Comparison of ENCODE assay signal across 19 cellular contexts in the genomic region with DNA sequence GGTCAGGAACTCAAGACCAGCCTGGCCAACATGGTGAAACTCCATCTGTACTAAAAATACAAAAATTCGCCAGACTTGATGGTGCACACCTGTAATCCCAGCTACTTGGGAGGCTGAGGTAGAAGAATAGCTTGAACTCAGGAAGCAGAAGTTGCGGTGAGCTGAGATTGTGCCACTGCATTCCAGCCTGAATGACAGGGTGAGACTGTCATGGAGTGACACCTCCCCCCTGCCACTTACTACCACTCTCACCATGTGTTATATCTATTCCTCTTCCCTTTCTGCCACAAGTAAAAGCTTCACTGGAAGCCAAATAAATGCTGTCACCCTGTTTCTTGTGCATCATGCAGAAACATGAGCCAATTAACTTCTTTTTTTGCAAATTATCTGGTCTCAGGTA. TPM values are rescaled to one million over a fixed set of nuclear protein-coding genes. Genes with fewer than 3 reads are reported as not detected.
DNase-seq lines count a peak whose midpoint lies in the region; ATAC-seq and TF ChIP-seq lines count a peak whose summit lies in the region.
"Had no signal": no experiment of that assay in that cellular context is flagged by ENCODE, and none has a peak within 500 bp of the region (broad histone marks: within the 10 kb centered on the region; RNA-seq: fewer than 3 reads in every experiment).

No MANE protein-coding gene starts in this region.

- H3K4me1 Mint-ChIP-seq in CD14-positive monocyte: peaks cover 50% of the 10 kb centered on the region
- H3K4me1 Mint-ChIP-seq in activated naive CD4-positive, alpha-beta T cell treated with anti-CD3 and anti-CD28 coated beads, Interleukin-2, amount 10 ng/mL, durations not matched to agents 7 days and 5 days: peaks cover 4% of the 10 kb centered on the region

- H3K27me3 Mint-ChIP-seq in CD14-positive monocyte (ENCODE audit: low read depth in 3 of 3): peaks cover 0 to 1% (median 0%) of the 10 kb centered on the region in 3 donors
- H3K27me3 Mint-ChIP-seq in activated naive CD4-positive, alpha-beta T cell treated with anti-CD3 and anti-CD28 coated beads, Interleukin-2, amount 10 ng/mL, durations not matched to agents 7 days and 5 days: peaks cover 24% of the 10 kb centered on the region

- H3K4me3 Mint-ChIP-seq in CD14-positive monocyte: peak overlapping the region in 1 of 2 donors; percentile 46
- no peak overlapping the region for H3K4me3 Mint-ChIP-seq in activated naive CD4-positive, alpha-beta T cell treated with anti-CD3 and anti-CD28 coated beads, Interleukin-2, amount 10 ng/mL, durations not matched to agents 7 days and 5 days
- H3K4me3 Mint-ChIP-seq: CD4-positive, alpha-beta memory T cell had no signal

- DNase-seq in CD14-positive monocyte (ENCODE audit: low spot score): peak; percentile 79
- DNase-seq in HL-60 (ENCODE audit: low read depth in 1 of 2, low spot score in 1 of 2): peak; percentile 71 to 95
- DNase-seq in NOMO-1 treated with dmso at 0.1 percent for 144 hours (lab: John Stamatoyannopoulos, UW; ENCODE audit: unreplicated experiment): peak; percentile 54
- DNase-seq in activated naive CD4-positive, alpha-beta T cell treated with anti-CD3 and anti-CD28 coated beads, Interleukin-2, amount 10 ng/mL, durations not matched to agents 7 days and 5 days: no peak
- DNase-seq in GOT3 (lab: John Stamatoyannopoulos, UW): no peak
- no peak for DNase-seq in uterus
- DNase-seq: CD4-positive, alpha-beta memory T cell; IMR-90; NCI-H1092 treated with DMSO at 0.1 percent for 48 hours; NCI-H1694; NCI-H69; NK-92 treated with Interleukin-12 subunit alpha and Interleukin-12 subunit beta, amount 100 ng/mL, for 24 hours; Right ventricle myocardium superior had no signal

- TF ChIP-seq CTCF in CD14-positive monocyte (IDR thresholded peaks at IDR 0.05) (no peak), HL-60 (IDR thresholded peaks at IDR 0.05; ENCODE audit: insufficient read depth, low read length) (no peak), uterus (IDR thresholded peaks at IDR 0.05) (no peak)

- H3K27ac ChIP-seq in HL-60 (replicated peaks) (peak overlapping the region; percentile 79), uterus (no peak overlapping the region)
- H3K27ac ChIP-seq: A549 had no signal

- no peaks in the 10 kb centered on the region for H3K4me1 ChIP-seq in uterus
- H3K4me1 ChIP-seq: A549 had no signal

- H3K27me3 ChIP-seq in HL-60 (ENCODE audit: insufficient read depth, poor library complexity, severe bottlenecking) (no peaks in the 10 kb centered on the region), uterus (no peaks in the 10 kb centered on the region)

- no peaks in the 10 kb centered on the region for H3K36me3 ChIP-seq in uterus

- H3K27ac Mint-ChIP-seq in CD14-positive monocyte: peak overlapping the region; percentile 89 to 98 (median 95)
- no peak overlapping the region for H3K27ac Mint-ChIP-seq in activated naive CD4-positive, alpha-beta T cell treated with anti-CD3 and anti-CD28 coated beads, Interleukin-2, amount 10 ng/mL, durations not matched to agents 7 days and 5 days

- H3K4me3 ChIP-seq in HL-60 (replicated peaks; ENCODE audit: insufficient read depth, low read length) (no peak overlapping the region), uterus (no peak overlapping the region)
- H3K4me3 ChIP-seq: A549 had no signal

- ATAC-seq in esophagus mucosa: peak; percentile 40
- ATAC-seq in HG03457 (IDR thresholded peaks at IDR 0.05; ENCODE audit: unreplicated experiment): no peak
- ATAC-seq: A549, Panc1 had no signal

- intact Hi-C loops in CD14-positive monocyte (cut with micrococcal nuclease): no loop called here
- intact Hi-C loops in uterus (cut with DNase I; ENCODE audit: low total_unique reads): no loop called here

- peaks cover 2 to 16% (median 7%) of the 10 kb centered on the region in 7 donors for H3K9me3 Mint-ChIP-seq in CD14-positive monocyte
- H3K9me3 Mint-ChIP-seq in activated naive CD4-positive, alpha-beta T cell treated with anti-CD3 and anti-CD28 coated beads, Interleukin-2, amount 10 ng/mL, durations not matched to agents 7 days and 5 days: no peaks in the 10 kb centered on the region

- no peak for TF ChIP-seq POLR2A in uterus (IDR thresholded peaks at IDR 0.05)

- H3K9me3 ChIP-seq in uterus: no peaks in the 10 kb centered on the region
- H3K9me3 ChIP-seq: A549 had no signal

- CTCF ChIA-PET in activated naive CD4-positive, alpha-beta T cell treated with anti-CD3 and anti-CD28 coated beads, Interleukin-2, amount 10 ng/mL, durations not matched to agents 7 days and 5 days (lab: Charles Lee): interaction anchor here (2.2 kb wide), 1 partner anchor 10 kb away, joined by 14 read pairs; no protein-coding TSS in a partner anchor

- H3K36me3 Mint-ChIP-seq in CD14-positive monocyte: peaks cover 0 to 8% of the 10 kb centered on the region in 2 donors
- H3K36me3 Mint-ChIP-seq in activated naive CD4-positive, alpha-beta T cell treated with anti-CD3 and anti-CD28 coated beads, Interleukin-2, amount 10 ng/mL, durations not matched to agents 7 days and 5 days: no peaks in the 10 kb centered on the region
- H3K36me3 Mint-ChIP-seq: CD4-positive, alpha-beta memory T cell had no signal

RNA-seq across cellular contexts. Expression of a gene that starts 10.6 kb away (rescaled TPM):
- 10 to 100 TPM; 23.1 to 27.5 TPM for polyA plus RNA-seq in CD14-positive monocyte
- total RNA-seq in esophagus mucosa (0.24 TPM), uterus (under 1 TPM in 2 of 4 donors, not detected in 2; 0.26 to 0.61 TPM)
- total RNA-seq: H4, HT-29, IMR-90 had no signal
- polyA plus RNA-seq: A549; CD4-positive, alpha-beta memory T cell; IMR-90 had no signal

RNA-seq across cellular contexts. Expression of a gene that starts 50.6 kb away (rescaled TPM):
- not detected for polyA plus RNA-seq in CD14-positive monocyte
- total RNA-seq in esophagus mucosa: 71.9 TPM
- 1 to 10 TPM in 1 of 4 donors, under 1 TPM in 2, not detected in 1; 0.49 to 1.8 (median 0.51) TPM for total RNA-seq in uterus
- total RNA-seq: CD4-positive, alpha-beta memory T cell; H4; IMR-90; Right ventricle myocardium superior had no signal
- polyA plus RNA-seq: CD4-positive, alpha-beta memory T cell; IMR-90 had no signal

Comparison
In these comparisons a context has a peak if more than half of its experiments do, and no peak if none do; other contexts are left out.
1. DNase-seq: peak in CD14-positive monocyte (single experiment), HL-60 (2 of 2) and NOMO-1 treated with dmso at 0.1 percent for 144 hours (single experiment); none in activated naive CD4-positive, alpha-beta T cell treated with anti-CD3 and anti-CD28 coated beads, Interleukin-2, amount 10 ng/mL, durations not matched to agents 7 days and 5 days (single experiment), GOT3 (single experiment) and uterus (0 of 2).
2. RNA of a gene that starts 50.6 kb away (total RNA-seq): 71.9 TPM in esophagus mucosa (single experiment); 0.49 to 1.8 TPM in uterus; every median in the first group is over 10 times any median in the second.